ENCODE assay signal across 15 cellular contexts in the genomic region with DNA sequence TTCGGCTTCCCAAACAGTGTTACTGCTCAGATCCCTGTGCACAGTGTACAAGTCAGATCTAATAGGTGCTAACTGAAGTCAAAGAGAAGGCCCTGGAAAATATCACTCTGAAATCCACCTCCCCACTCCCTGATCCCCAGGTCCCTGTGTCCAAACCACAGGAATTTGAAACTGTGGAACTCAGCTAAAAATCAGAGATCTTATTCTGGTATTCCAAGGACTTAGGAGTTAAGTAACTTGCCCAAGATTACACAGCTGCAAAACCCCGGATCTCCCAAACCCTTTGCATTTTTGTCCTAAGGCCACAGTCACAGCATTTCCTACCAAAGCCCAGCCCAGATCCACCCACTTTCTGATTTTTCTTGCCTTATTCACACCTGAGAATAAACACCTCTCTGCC. TPM values are rescaled to one million over a fixed set of nuclear protein-coding genes. Genes with fewer than 3 reads are reported as not detected.
A peak's percentile ranks its signal among the peaks of the same experiment; 100 is the strongest.
DNase-seq lines count a peak whose midpoint lies in the region; FAIRE-seq and TF ChIP-seq lines count a peak whose summit lies in the region.
"Had no signal": no experiment of that assay in that cellular context is flagged by ENCODE, and none has a peak within 500 bp of the region (broad histone marks: within the 10 kb centered on the region; RNA-seq: fewer than 3 reads in every experiment).

No MANE protein-coding gene starts in this region.

- H2BK12ac ChIP-seq in mesenchymal stem cell (ENCODE audit: low read length in 2 of 2), result no peak overlapping the region

- no peak overlapping the region for H3K14ac ChIP-seq in mesenchymal stem cell (ENCODE audit: low read length in 2 of 2)

- H3K27me3 ChIP-seq in bronchial epithelial cell (ENCODE audit: control insufficient read depth, insufficient read depth, low read length), result no peaks in the 10 kb centered on the region
- no peaks in the 10 kb centered on the region for H3K27me3 ChIP-seq in mesenchymal stem cell (ENCODE audit: control insufficient read depth in 1 of 2, insufficient read depth in 1 of 2, low read length in 2 of 2)

- no peak overlapping the region for H2BK120ac ChIP-seq in mesenchymal stem cell (ENCODE audit: low read depth, low read length)

- no peak overlapping the region for H4K8ac ChIP-seq in mesenchymal stem cell (ENCODE audit: low read length)

- no peak overlapping the region for H3K9ac ChIP-seq in mesenchymal stem cell (ENCODE audit: low read length)

- H3K79me1 ChIP-seq in mesenchymal stem cell (replicated peaks; ENCODE audit: low read length, poor library complexity, severe bottlenecking), result no peaks in the 10 kb centered on the region

- no peak overlapping the region for H3K23ac ChIP-seq in mesenchymal stem cell (ENCODE audit: low read length in 2 of 2)

- H2AK5ac ChIP-seq in mesenchymal stem cell (ENCODE audit: low read length, severe bottlenecking), result no peak overlapping the region

- H2BK15ac ChIP-seq in mesenchymal stem cell (ENCODE audit: low read depth, poor library complexity, severe bottlenecking), result no peak overlapping the region

- peak overlapping the region in 1 of 2 experiments; percentile 54 for H3K18ac ChIP-seq in mesenchymal stem cell (ENCODE audit: low read depth in 1 of 2, low read length in 2 of 2)

- DNase-seq in AG08395 (ENCODE audit: low spot score), result peak; percentile 36
- peak; percentile 49 for DNase-seq in LHCN-M2 (ENCODE audit: low read depth)
- DNase-seq in bronchial epithelial cell (ENCODE audit: low read depth), result peak; percentile 34
- DNase-seq in mesenchymal stem cell, result peak; percentile 47
- DNase-seq in DMS153 treated with DMSO at 0.1 percent for 48 hours (lab: John Stamatoyannopoulos, UW; ENCODE audit: unreplicated experiment), result no peak
- no peak for DNase-seq in OCI-M1 (lab: John Stamatoyannopoulos, UW)
- DNase-seq in lower leg skin (ENCODE audit: low spot score in 2 of 2), result no peak
- no peak for DNase-seq in NCI-H187 treated with DMSO at 0.1 percent for 48 hours (lab: John Stamatoyannopoulos, UW)
- DNase-seq: CD4-positive, alpha-beta T cell; effector CD8-positive, alpha-beta T cell; MV-4-11; NCI-H1930; NCI-H345 had no signal

- no peak overlapping the region for H2AFZ ChIP-seq in mesenchymal stem cell (ENCODE audit: low read depth, low read length)

- H2BK5ac ChIP-seq in mesenchymal stem cell (ENCODE audit: low read depth, low read length, poor library complexity, severe bottlenecking), result peak overlapping the region; percentile 14

- peak overlapping the region; percentile 90 for H3K27ac ChIP-seq in mesenchymal stem cell (ENCODE audit: low read length, poor library complexity, severe bottlenecking)
- H3K27ac ChIP-seq: RWPE1 had no signal

- WGBS in mesenchymal stem cell, result 40% methylated on average over 2 of the region's 2 CpGs
- WGBS in lower leg skin, 2 donors, result 59 to 71% methylated on average over 2 of the region's 2 CpGs

- H4K91ac ChIP-seq in mesenchymal stem cell (ENCODE audit: low read length), result no peak overlapping the region

- TF ChIP-seq CTCF in bronchial epithelial cell (IDR thresholded peaks at IDR 0.05; ENCODE audit: insufficient read depth, low read length, severe bottlenecking) (no peak), lower leg skin (IDR thresholded peaks at IDR 0.05) (no peak)

- H3K4me3 ChIP-seq in bronchial epithelial cell (ENCODE audit: low read depth, low read length) (no peak overlapping the region), mesenchymal stem cell (ENCODE audit: insufficient read depth in 1 of 2, low read depth in 1 of 2, low read length in 2 of 2) (no peak overlapping the region), lower leg skin (ENCODE audit: low read depth, poor library complexity, severe bottlenecking) (no peak overlapping the region)
- H3K4me3 ChIP-seq: A549 had no signal

- peaks cover 11% of the 10 kb centered on the region for H3K4me1 ChIP-seq in mesenchymal stem cell (ENCODE audit: control insufficient read depth, insufficient read depth, low read depth, low read length)
- H3K4me1 ChIP-seq: A549 had no signal

- FAIRE-seq in bronchial epithelial cell (lab: Jason Lieb, UNC), result no peak
- FAIRE-seq: A549 had no signal

- TF ChIP-seq POLR2A in lower leg skin (IDR thresholded peaks at IDR 0.05), result no peak

- H3K36me3 ChIP-seq in bronchial epithelial cell (ENCODE audit: control insufficient read depth, insufficient read depth, low read length) (no peaks in the 10 kb centered on the region), mesenchymal stem cell (ENCODE audit: control insufficient read depth in 1 of 2, insufficient read depth in 2 of 2, low read depth in 1 of 2, low read length in 2 of 2) (no peaks in the 10 kb centered on the region)

- no peaks in the 10 kb centered on the region for H3K9me3 ChIP-seq in mesenchymal stem cell (ENCODE audit: control insufficient read depth, low read length)
- H3K9me3 ChIP-seq: A549 had no signal

- H3K4ac ChIP-seq in mesenchymal stem cell (ENCODE audit: low read depth in 1 of 2, low read length in 2 of 2), result no peak overlapping the region

- intact Hi-C loops in lower leg skin (cut with DNase I; ENCODE audit: low total_unique reads), result no loop called here

- H3K4me2 ChIP-seq in mesenchymal stem cell (ENCODE audit: low read length, poor library complexity, severe bottlenecking), result no peak overlapping the region
- H3K4me2 ChIP-seq: A549 had no signal

RNA-seq across cellular contexts. Expression of a gene that starts 32.3 kb away (rescaled TPM):
- 12.4 and 14.6 TPM in 2 replicates for total RNA-seq in LHCN-M2 (2014; rRNA removed)
- 6.3 TPM for polyA plus RNA-seq in LHCN-M2 (2012)
- 6.8 and 7.6 TPM in 2 replicates for total RNA-seq in bronchial epithelial cell
- 11.2 TPM for polyA plus RNA-seq in mesenchymal stem cell (2013, experiment 1 of 2)
- 11.0 TPM for polyA plus RNA-seq in mesenchymal stem cell (2013, experiment 2 of 2)
- total RNA-seq in lower leg skin, result 10 to 100 TPM in 1 of 4 donors, 1 to 10 TPM in 3; 4.6 to 15.2 (median 7.9) TPM

Comparison
In these comparisons a context has a peak if more than half of its experiments do, and no peak if none do; other contexts are left out.
1. DNase-seq: peak in AG08395 (single experiment), LHCN-M2 (single experiment), bronchial epithelial cell (single experiment) and mesenchymal stem cell (single experiment); none in DMS153 treated with DMSO at 0.1 percent for 48 hours (single experiment), OCI-M1 (single experiment), lower leg skin (0 of 2) and NCI-H187 treated with DMSO at 0.1 percent for 48 hours (single experiment).